ENCODE assay signal across 8 cellular contexts in the genomic region with DNA sequence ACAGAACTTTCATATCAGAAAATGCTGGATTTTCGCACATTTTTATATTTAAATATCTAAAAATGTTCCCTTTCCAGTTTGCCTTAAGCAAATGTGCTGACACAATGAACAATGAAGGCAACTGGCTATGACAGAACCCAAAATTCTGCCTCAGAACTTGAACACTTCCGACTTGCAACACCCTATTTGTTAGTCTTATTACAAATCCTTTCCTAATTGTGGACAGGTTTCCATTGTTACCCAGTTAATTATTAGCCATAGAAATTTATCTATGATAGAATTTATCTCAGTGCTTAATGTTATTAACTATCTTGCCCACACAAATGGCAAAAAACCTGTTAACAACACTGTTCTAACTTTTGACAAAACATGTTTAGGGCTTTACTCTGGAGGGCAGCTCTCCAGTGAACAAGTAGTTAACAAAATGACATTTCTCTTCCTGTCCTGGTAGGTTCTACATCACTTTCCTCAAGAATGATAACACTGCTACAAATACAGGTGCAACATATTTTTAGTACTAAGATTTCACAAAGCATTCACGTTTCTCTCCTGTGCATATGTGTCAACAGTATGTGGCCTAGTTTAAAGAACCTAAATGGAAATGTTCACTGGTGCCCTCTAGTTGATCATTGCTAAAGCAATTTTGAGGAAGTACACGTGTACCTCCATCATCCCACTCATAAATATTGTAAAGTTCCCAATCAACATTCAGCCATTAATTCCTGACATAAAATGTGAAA. TPM values are rescaled to one million over a fixed set of nuclear protein-coding genes. Genes with fewer than 3 reads are reported as not detected.
DNase-seq lines count a peak whose midpoint lies in the region; ATAC-seq, FAIRE-seq and TF ChIP-seq lines count a peak whose summit lies in the region.

No MANE protein-coding gene starts in this region.

- TF ChIP-seq CTCF in AG09309 (IDR thresholded peaks at IDR 0.05; ENCODE audit: control insufficient read depth, insufficient read depth, low read depth, low read length, missing control alignments) (peak; percentile 31), GM13977 (IDR thresholded peaks at IDR 0.05; ENCODE audit: extremely low read depth, insufficient read depth, missing control alignments) (peak; percentile 40), K562 (IDR thresholded peaks at IDR 0.05 in 2 of 3, conservative IDR thresholded peaks at IDR 0.05 in 1 of 3; ENCODE audit: insufficient read depth in 2 of 3, low read depth in 1 of 3, low read length in 3 of 3) (peak in 1 of 3 experiments; percentile 40; a peak in 2 of 6 replicates), lower lobe of right lung (IDR thresholded peaks at IDR 0.05) (peak; percentile 35)

- H3K27me3 ChIP-seq in K562 (ENCODE audit: control insufficient read depth in 2 of 2, insufficient read depth in 2 of 2, low read length in 2 of 2) (no peaks in the 10 kb centered on the region), lower lobe of right lung (ENCODE audit: low read depth) (no peaks in the 10 kb centered on the region)

- DNase-seq in AG09309 (ENCODE audit: low read depth) (no peak), GM13977 (ENCODE audit: low spot score) (no peak), NCI-H1694 treated with DMSO at 0.1 percent for 48 hours (lab: John Stamatoyannopoulos, UW) (peak; percentile 4), K562 (ENCODE audit: extremely low read depth in 1 of 4, low spot score in 3 of 4) (peak in 1 of 4 experiments; percentile 16), lower lobe of right lung (no peak), NCI-H526 treated with DMSO at 0.1 percent for 48 hours (lab: John Stamatoyannopoulos, UW) (no peak), ureter (ENCODE audit: low spot score) (no peak)

- no peak for TF ChIP-seq EP300 in K562 (IDR thresholded peaks at IDR 0.05; ENCODE audit: low read length)

- CTCF ChIA-PET in K562 (lab: Yijun Ruan, JAX; ENCODE audit: low intra/inter-chr PET ratio), result no interaction called here

- no peaks in the 10 kb centered on the region for H3K4me1 ChIP-seq in K562 (replicated peaks in 1 of 2; ENCODE audit: control insufficient read depth in 2 of 2, insufficient read depth in 2 of 2, low read length in 2 of 2)
- H3K4me1 ChIP-seq in lower lobe of right lung, result peaks cover 34% of the 10 kb centered on the region

- no peaks in the 10 kb centered on the region for H3K36me3 ChIP-seq in K562 (ENCODE audit: control insufficient read depth, insufficient read depth, low read length)
- no peaks in the 10 kb centered on the region for H3K36me3 ChIP-seq in lower lobe of right lung

- H3K9ac ChIP-seq in K562 (ENCODE audit: insufficient read depth in 1 of 2, low read depth in 2 of 2, low read length in 2 of 2), result no peak overlapping the region

- H3K4me2 ChIP-seq in K562 (ENCODE audit: insufficient read depth, low read length), result no peak overlapping the region

- in situ Hi-C loops in GM13977 (cut with MboI; ENCODE audit: low pct_unique_long_range_greater_than_20kb, low sequenced_read_pairs, unreplicated experiment) (no loop called here), K562 (cut with MboI) (no loop called here)

- no TSS peak for BruUV-seq in K562 (replicated peaks; lab: Mats Ljungman, UMichigan)

- H3K4me3 ChIP-seq in AG09309 (ENCODE audit: control insufficient read depth, low read depth, low read length) (no peak overlapping the region), K562 (no peak overlapping the region), lower lobe of right lung (no peak overlapping the region)

- intact Hi-C loops in K562 (cut with micrococcal nuclease) (no loop called here), lower lobe of right lung (cut with DNase I) (no loop called here)

- peak; percentile 65 for FAIRE-seq in K562 (lab: Jason Lieb, UNC)

- peak; percentile 84 for ATAC-seq in HG02798 (IDR thresholded peaks at IDR 0.05; ENCODE audit: poor library complexity, unreplicated experiment)
- peak; percentile 73 for ATAC-seq in K562
- ATAC-seq in lower lobe of right lung, result peak; percentile 48 to 54

- 3% methylated on average over 4 of the region's 4 CpGs for WGBS in K562 (ENCODE audit: insufficient coverage, low coverage, missing lambda C conversion rate)

- no peak overlapping the region for H2AFZ ChIP-seq in K562 (ENCODE audit: low read depth, low read length)

- H3K9me1 ChIP-seq in K562 (ENCODE audit: control insufficient read depth, insufficient read depth, low read length), result no peaks in the 10 kb centered on the region

- H3K9me3 ChIP-seq in K562 (replicated peaks; ENCODE audit: control insufficient read depth, insufficient read depth, low read depth, low read length) (no peaks in the 10 kb centered on the region), lower lobe of right lung (no peaks in the 10 kb centered on the region)

- TF ChIP-seq POLR2A in K562 (conservative IDR thresholded peaks at IDR 0.05), result no peak

- TF ChIP-seq RAD21 in K562 (CRISPR knock-in tag; conservative IDR thresholded peaks at IDR 0.05 in 1 of 2, IDR thresholded peaks at IDR 0.05 in 1 of 2), result peak in 1 of 2 experiments; percentile 32; a peak in 3 of 4 replicates

- POLR2A ChIA-PET in K562 (lab: Yijun Ruan, JAX), result no interaction called here

- H3K27ac ChIP-seq in K562 (ENCODE audit: extremely low read depth, low read depth, low read length), result no peak overlapping the region
- no peak overlapping the region for H3K27ac ChIP-seq in lower lobe of right lung

- no peaks in the 10 kb centered on the region for H4K20me1 ChIP-seq in K562 (replicated peaks; ENCODE audit: control insufficient read depth, insufficient read depth, low read length)

- no peaks in the 10 kb centered on the region for H3K79me2 ChIP-seq in K562 (ENCODE audit: control insufficient read depth, insufficient read depth, low read length)

TF ChIP-seq in K562, 482 proteins besides CTCF, POLR2A, EP300 and RAD21:
- TF ChIP-seq CEBPG (CRISPR knock-in tag; IDR thresholded peaks at IDR 0.05) (no peak), CEBPG (tag; conservative IDR thresholded peaks at IDR 0.05 in 1 of 2, IDR thresholded peaks at IDR 0.05 in 1 of 2) (0 out of 4 replicates have a peak, but pooled peaks of 1 of the 2 experiments have one; percentile 10), MYC (IDR thresholded peaks at IDR 0.05; ENCODE audit: low read depth, low read length) (0 out of 2 replicates have a peak, but pooled peaks have one; percentile 20), MYC (CRISPR knock-in tag; IDR thresholded peaks at IDR 0.05; ENCODE audit: borderline replicate concordance, low read depth) (no peak), CSDE1 (IDR thresholded peaks at IDR 0.05) (no peak)

RNA-seq across cellular contexts. Expression of gene HIVEP2, which starts 58.4 kb away (rescaled TPM):
- 0.97 and 1.3 TPM in 2 replicates for total RNA-seq in K562 (2011; cell fraction: chromatin; rRNA removed; ENCODE audit: low replicate concordance)
- 0.26 and 0.33 TPM in 2 replicates for total RNA-seq in K562 (2011; cell fraction: nucleolus; rRNA removed)
- 0.44 and 0.69 TPM in 2 replicates for total RNA-seq in K562 (2011; cell fraction: nucleoplasm; rRNA removed)
- 0.18 and 0.29 TPM in 2 replicates for total RNA-seq in K562 (2014; rRNA removed)
- 0.40 and 0.48 TPM in 2 replicates for total RNA-seq in K562 (2014; rRNA removed; fragmentation: Illumina TruSeq; extraction: Trizol)
- total RNA-seq in K562 (2015; rRNA removed; fragmentation: Illumina TruSeq; extraction: Trizol), result 0.45 and 0.47 TPM in 2 replicates
- 0.42 and 0.69 TPM in 2 replicates for total RNA-seq in K562 (2021)
- polyA plus RNA-seq in K562 (2011; rRNA removed), result 1.2 and 1.4 TPM in 2 replicates
- 0.50 and 0.52 TPM in 2 replicates for polyA plus RNA-seq in K562 (2011; cell fraction: cytosol; rRNA removed)
- 1.5 and 1.9 TPM in 2 replicates for polyA plus RNA-seq in K562 (2011; cell fraction: nucleus; rRNA removed)
- polyA plus RNA-seq in K562 (2012), result 0.36 and 0.40 TPM in 2 replicates
- polyA plus RNA-seq in K562 (2014; fragmentation: Illumina TruSeq; extraction: Trizol), result 0.28 and 0.31 TPM in 2 replicates
- under 1 TPM; under 0.01 to 0.04 TPM for polyA plus RNA-seq in K562 (2014; fragmentation: Nextera tagmentation; extraction: Ambion mirVana)
- 0.15 and 0.43 TPM in 2 replicates for polyA plus RNA-seq in K562 (2014; rRNA removed)
- polyA minus RNA-seq in K562 (2011; rRNA and poly(A)+ RNA removed), result 2.5 and 2.8 TPM in 2 replicates
- polyA minus RNA-seq in K562 (2011; cell fraction: cytosol; rRNA and poly(A)+ RNA removed), result 1.2 and 1.3 TPM in 2 replicates
- polyA minus RNA-seq in K562 (2011; cell fraction: nucleus; rRNA and poly(A)+ RNA removed), result 1.6 and 2.3 TPM in 2 replicates
- 13.1 TPM for total RNA-seq in lower lobe of right lung
- total RNA-seq in ureter, result 29.0 TPM
